ENCODE assay signal across 15 cellular contexts in the genomic region with DNA sequence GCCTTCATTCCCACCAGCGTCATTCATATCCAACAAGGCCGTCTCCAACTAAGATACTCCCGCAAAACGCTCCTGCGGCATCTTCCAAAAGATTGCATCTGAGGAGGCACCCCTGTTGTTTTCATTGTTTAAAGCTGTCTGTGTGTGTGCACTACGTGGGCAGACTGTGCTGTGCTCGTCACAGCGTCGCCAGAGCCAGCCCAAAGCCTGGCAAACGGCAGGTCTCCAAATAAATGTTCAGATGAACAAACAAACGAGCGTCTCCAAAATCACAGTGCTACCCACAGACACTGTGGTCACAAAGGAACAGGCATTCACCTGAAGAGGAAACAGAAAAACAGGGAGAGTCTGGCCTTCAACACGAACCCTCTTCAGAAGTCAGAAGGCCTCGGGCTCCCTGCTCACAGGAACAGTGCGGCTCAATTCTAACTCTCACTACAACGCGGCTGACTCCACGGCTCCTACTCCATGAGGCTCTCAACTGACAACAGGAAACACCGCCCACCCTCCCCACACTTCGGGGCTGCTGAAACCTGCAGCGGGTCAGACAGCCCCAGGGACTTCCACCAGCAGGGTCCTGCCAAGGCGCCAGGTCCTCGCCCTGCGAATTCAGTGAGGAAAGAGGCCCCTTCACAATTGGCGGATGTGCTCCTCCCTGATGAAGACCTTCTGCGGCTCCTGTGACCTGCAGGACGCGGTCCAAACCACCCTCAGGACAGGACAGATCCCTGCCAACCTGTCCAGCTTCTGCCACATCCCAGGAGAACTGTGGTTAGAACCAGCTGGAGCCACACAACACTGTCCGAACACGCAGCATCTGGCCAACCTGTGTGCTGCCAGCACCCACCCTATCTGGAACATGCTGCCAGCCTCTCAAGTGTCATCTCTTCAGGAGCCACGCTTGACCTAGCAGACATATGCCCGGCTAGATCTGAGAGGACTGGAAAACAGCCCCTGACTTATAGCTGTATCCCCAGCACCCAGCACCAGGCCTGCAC. TPM values are rescaled to one million over a fixed set of nuclear protein-coding genes. Genes with fewer than 3 reads are reported as not detected.
DNase-seq lines count a peak whose midpoint lies in the region; ATAC-seq and TF ChIP-seq lines count a peak whose summit lies in the region.
"Had no signal": no experiment of that assay in that cellular context is flagged by ENCODE, and none has a peak within 500 bp of the region (broad histone marks: within the 10 kb centered on the region; RNA-seq: fewer than 3 reads in every experiment).

No MANE protein-coding gene starts in this region.

- no peak overlapping the region for H3K4me3 ChIP-seq in heart left ventricle
- no peak overlapping the region for H3K4me3 ChIP-seq in stomach
- H3K4me3 ChIP-seq: cardiac muscle cell had no signal

- H3K27me3 ChIP-seq in heart left ventricle (no peaks in the 10 kb centered on the region), stomach (no peaks in the 10 kb centered on the region)
- H3K27me3 ChIP-seq: cardiac muscle cell had no signal

- intact Hi-C loops in heart left ventricle (cut with DNase I), result loop anchor here in 1 of 10 donors (5.0 kb wide), 1 partner anchor 79 kb away; no protein-coding TSS in a partner anchor
- intact Hi-C loops in stomach (cut with DNase I; ENCODE audit: low total_unique reads), result no loop called here

- H3K36me3 ChIP-seq in heart left ventricle, result peaks cover 0 to 42% (median 7%) of the 10 kb centered on the region in 9 donors
- H3K36me3 ChIP-seq in stomach, result peaks cover 8 to 70% (median 52%) of the 10 kb centered on the region in 4 donors
- H3K36me3 ChIP-seq: cardiac muscle cell had no signal

- peaks cover 0 to 10% (median 0%) of the 10 kb centered on the region in 12 donors for H3K9me3 ChIP-seq in heart left ventricle
- H3K9me3 ChIP-seq in stomach, result peaks cover 0 to 13% (median 3%) of the 10 kb centered on the region in 4 donors

- no peak for TF ChIP-seq EP300 in stomach (IDR thresholded peaks at IDR 0.05)

- H3K4me1 ChIP-seq in heart left ventricle, result peaks cover 0 to 29% (median 15%) of the 10 kb centered on the region in 12 donors
- no peaks in the 10 kb centered on the region for H3K4me1 ChIP-seq in stomach

- 65 to 77% (median 72%) methylated on average over 31 to 32 of the region's 32 CpGs for WGBS in heart left ventricle, 4 donors
- 85 to 91% (median 87%) methylated on average over 26 to 32 of the region's 32 CpGs for WGBS in stomach, 5 donors

- TF ChIP-seq POLR2A in heart left ventricle (IDR thresholded peaks at IDR 0.05), result no peak
- no peak for TF ChIP-seq POLR2A in stomach (IDR thresholded peaks at IDR 0.05)

- DNase-seq in activated CD8-positive, alpha-beta memory T cell treated with anti-CD3 and anti-CD28 coated beads, Interleukin-2, amount 50 U/mL, for 48 hours, result peak; percentile 46
- no peak for DNase-seq in activated CD8-positive, alpha-beta memory T cell treated with anti-CD3 and anti-CD28 coated beads, Interleukin-2, amount 50 U/mL, for 4 hours
- peak; percentile 85 for DNase-seq in NCI-H345 treated with DMSO at 0.1 percent for 48 hours (lab: John Stamatoyannopoulos, UW; ENCODE audit: unreplicated experiment)
- peak in 3 of 5 donors; percentile 40 to 48 (median 40) for DNase-seq in heart left ventricle
- peak; percentile 23 for DNase-seq in stomach
- DNase-seq in GOT3 (lab: John Stamatoyannopoulos, UW), result no peak
- DNase-seq in RPMI8226, result no peak
- DNase-seq: activated naive CD8-positive, alpha-beta T cell treated with anti-CD3 and anti-CD28 coated beads for 36 hours; KG1; NCI-H187 treated with DMSO at 0.1 percent for 48 hours; OCI-M1; stimulated activated CD4-positive, alpha-beta T cell treated with anti-CD3 and anti-CD28 coated beads, Interleukin-12 subunit alpha, Interleukin-12 subunit beta, amount 100 ng/mL, for 4 hours had no signal

- TF ChIP-seq CTCF in heart left ventricle (IDR thresholded peaks at IDR 0.05) (no peak), stomach (IDR thresholded peaks at IDR 0.05) (no peak)

- peak in 3 of 4 donors; percentile 8 to 56 (median 42) for ATAC-seq in heart left ventricle
- ATAC-seq in activated CD4-positive, CD25-positive, alpha-beta regulatory T cell treated with anti-CD3 and anti-CD28 coated beads, Interleukin-2, amount 50 U/mL, for 24 hours, result no peak
- ATAC-seq: SK-N-SH treated with all-trans-retinoic acid at 6 μM for 48 hours had no signal

- H3K27ac ChIP-seq in heart left ventricle (peak overlapping the region in 10 of 12 donors; percentile 14 to 66 (median 45)), stomach (no peak overlapping the region)
- H3K27ac ChIP-seq: cardiac muscle cell had no signal

RNA-seq across cellular contexts. Expression of a gene that starts 36.1 kb away (rescaled TPM):
- total RNA-seq in heart left ventricle, result 10 to 100 TPM; 11.1 to 29.7 (median 19.3) TPM
- polyA plus RNA-seq in heart left ventricle, result 10 to 100 TPM; 21.8 to 25.3 TPM
- total RNA-seq in stomach, result 100 to 1,000 TPM in 1 of 5 donors, 10 to 100 TPM in 4; 12.8 to 469 (median 25.0) TPM
- polyA plus RNA-seq in stomach, result 10 to 100 TPM; 25.8 to 36.0 (median 28.7) TPM

RNA-seq across cellular contexts. Expression of a gene that starts 45.3 kb away (rescaled TPM):
- total RNA-seq in heart left ventricle (10 to 100 TPM; 14.2 to 22.3 (median 20.3) TPM), stomach (10 to 100 TPM in 4 of 5 donors, 1 to 10 TPM in 1; 9.9 to 19.1 (median 17.1) TPM)
- polyA plus RNA-seq in heart left ventricle (10 to 100 TPM; 18.8 to 31.5 TPM), stomach (10 to 100 TPM; 17.4 to 22.3 (median 18.7) TPM)

RNA-seq across cellular contexts. Expression of a gene that starts 45.3 kb away (rescaled TPM):
- total RNA-seq in heart left ventricle (10 to 100 TPM in 8 of 9 donors, 1 to 10 TPM in 1; 9.8 to 18.4 (median 12.1) TPM), stomach (1 to 10 TPM in 3 of 5 donors, not detected in 2; 4.6 to 8.1 (median 6.2) TPM)
- polyA plus RNA-seq in heart left ventricle (10 to 100 TPM; 18.9 to 23.7 TPM), stomach (10 to 100 TPM; 15.9 to 37.1 (median 28.6) TPM)

Comparison
In these comparisons a context has a peak if more than half of its experiments do, and no peak if none do; other contexts are left out.
1. DNase-seq: peak in activated CD8-positive, alpha-beta memory T cell treated with anti-CD3 and anti-CD28 coated beads, Interleukin-2, amount 50 U/mL, for 48 hours (single experiment), NCI-H345 treated with DMSO at 0.1 percent for 48 hours (single experiment), heart left ventricle (3 of 5) and stomach (single experiment); none in activated CD8-positive, alpha-beta memory T cell treated with anti-CD3 and anti-CD28 coated beads, Interleukin-2, amount 50 U/mL, for 4 hours (single experiment), GOT3 (single experiment) and RPMI8226 (single experiment).
2. ATAC-seq: peak in heart left ventricle (3 of 4); none in activated CD4-positive, CD25-positive, alpha-beta regulatory T cell treated with anti-CD3 and anti-CD28 coated beads, Interleukin-2, amount 50 U/mL, for 24 hours (0 of 2).
3. H3K27ac ChIP-seq: peak in heart left ventricle (10 of 12); none in stomach (0 of 5).